21 cellular contexts compared by ENCODE assay signal in genomic region chr12:93106910-93107309, GRCh38.
DNase-seq lines count a peak whose midpoint lies in the region; ATAC-seq and TF ChIP-seq lines count a peak whose summit lies in the region.
"Had no signal": no experiment of that assay in that cellular context is flagged by ENCODE, and none has a peak within 500 bp of the region (broad histone marks: within the 10 kb centered on the region; RNA-seq: fewer than 3 reads in every experiment).

No MANE protein-coding gene starts in this region.

- H3K27me3 Mint-ChIP-seq in activated CD4-positive, alpha-beta T cell treated with anti-CD3 and anti-CD28 coated beads for 36 hours, result no peaks in the 10 kb centered on the region
- no peaks in the 10 kb centered on the region for H3K27me3 Mint-ChIP-seq in activated CD4-positive, alpha-beta T cell treated with anti-CD3 and anti-CD28 coated beads, Interleukin-2, amount 10 ng/mL, durations not matched to agents 24 days and 14 days
- no peaks in the 10 kb centered on the region for H3K27me3 Mint-ChIP-seq in endothelial cell (ENCODE audit: unreplicated experiment)
- H3K27me3 Mint-ChIP-seq: IgD-negative memory B cell, naive B cell had no signal

- POLR2A ChIA-PET in activated CD4-positive, alpha-beta T cell treated with anti-CD3 and anti-CD28 coated beads for 36 hours (lab: Charles Lee), result interaction anchor here (0.5 to 0.7 kb wide), 4 partner anchors 9 to 570 kb away, joined by 3 to 12 read pairs (median 4); partner anchors contain the start of genes CRADD and EEA1

- in situ Hi-C loops in GM13977 (cut with MboI; ENCODE audit: low pct_unique_long_range_greater_than_20kb, low sequenced_read_pairs, unreplicated experiment), result no loop called here

- intact Hi-C loops in activated CD4-positive, alpha-beta T cell treated with anti-CD3 and anti-CD28 coated beads for 36 hours (cut with DNase I, micrococcal nuclease), result loop anchor here (2.0 to 5.0 kb wide), 3 partner anchors 180 to 315 kb away; partner anchors contain the start of gene EEA1 (in 1 of the 2)
- intact Hi-C loops in activated CD4-positive, alpha-beta T cell treated with anti-CD3 and anti-CD28 coated beads, Interleukin-2, amount 10 ng/mL, durations not matched to agents 24 days and 14 days (cut with micrococcal nuclease), result no loop called here

- DNase-seq in activated CD4-positive, alpha-beta T cell treated with anti-CD3 and anti-CD28 coated beads for 36 hours, result peak; percentile 42
- DNase-seq in activated CD4-positive, alpha-beta T cell treated with anti-CD3 and anti-CD28 coated beads, Interleukin-2, amount 10 ng/mL, durations not matched to agents 24 days and 14 days, result no peak
- DNase-seq in stimulated activated CD4-positive, alpha-beta T cell treated with anti-CD3 and anti-CD28 coated beads, Interleukin-4, amount 100 ng/mL, for 24 hours, result peak; percentile 10
- no peak for DNase-seq in stimulated activated CD4-positive, alpha-beta T cell treated with anti-CD3 and anti-CD28 coated beads, Interleukin-2, amount 100 ng/mL, for 24 hours
- DNase-seq in endothelial cell (ENCODE audit: low spot score) (no peak), NCI-H128 (lab: John Stamatoyannopoulos, UW; ENCODE audit: unreplicated experiment) (no peak), LoVo (ENCODE audit: low spot score) (no peak), GM13977 (ENCODE audit: low spot score) (no peak)
- DNase-seq: activated CD4-positive, alpha-beta T cell treated with anti-CD3 and anti-CD28 coated beads, Interleukin-2, amount 10 ng/mL, durations not matched to agents 7 days and 5 days; activated effector memory CD4-positive, alpha-beta T cell treated with anti-CD3 and anti-CD28 coated beads, Interleukin-2, amount 50 U/mL, for 16 hours; brain microvascular endothelial cell; CD4-positive, CD25-positive, alpha-beta regulatory T cell; H7; left ventricle myocardium superior; naive B cell; NCI-H1048; NCI-H1694 treated with DMSO at 0.1 percent for 48 hours; NCI-H510A; PC-3 had no signal

- TF ChIP-seq CTCF in endothelial cell (IDR thresholded peaks at IDR 0.05; ENCODE audit: unreplicated experiment) (no peak), GM13977 (IDR thresholded peaks at IDR 0.05; ENCODE audit: extremely low read depth, insufficient read depth, missing control alignments) (no peak)

- H3K4me3 Mint-ChIP-seq in activated CD4-positive, alpha-beta T cell treated with anti-CD3 and anti-CD28 coated beads for 36 hours, result no peak overlapping the region
- H3K4me3 Mint-ChIP-seq in activated CD4-positive, alpha-beta T cell treated with anti-CD3 and anti-CD28 coated beads, Interleukin-2, amount 10 ng/mL, durations not matched to agents 24 days and 14 days, result no peak overlapping the region
- H3K4me3 Mint-ChIP-seq in endothelial cell (ENCODE audit: unreplicated experiment), result no peak overlapping the region
- H3K4me3 Mint-ChIP-seq: activated CD4-positive, alpha-beta T cell treated with anti-CD3 and anti-CD28 coated beads, Interleukin-2, amount 10 ng/mL, durations not matched to agents 7 days and 5 days; CD4-positive, CD25-positive, alpha-beta regulatory T cell; IgD-negative memory B cell; naive B cell; T-helper 2 cell treated with Interferon-gamma antibody and Interleukin-4, amounts not matched to agents 5 μg/mL and 100 μg/mL, for 36 hours had no signal

- H3K36me3 Mint-ChIP-seq in activated CD4-positive, alpha-beta T cell treated with anti-CD3 and anti-CD28 coated beads for 36 hours (ENCODE audit: low read depth), result no peaks in the 10 kb centered on the region
- no peaks in the 10 kb centered on the region for H3K36me3 Mint-ChIP-seq in activated CD4-positive, alpha-beta T cell treated with anti-CD3 and anti-CD28 coated beads, Interleukin-2, amount 10 ng/mL, durations not matched to agents 24 days and 14 days (ENCODE audit: low read depth)
- H3K36me3 Mint-ChIP-seq in endothelial cell (ENCODE audit: low read depth, unreplicated experiment), result no peaks in the 10 kb centered on the region
- H3K36me3 Mint-ChIP-seq: CD4-positive, CD25-positive, alpha-beta regulatory T cell; IgD-negative memory B cell; naive B cell had no signal

- peaks cover 26% of the 10 kb centered on the region for H3K4me1 Mint-ChIP-seq in activated CD4-positive, alpha-beta T cell treated with anti-CD3 and anti-CD28 coated beads for 36 hours
- H3K4me1 Mint-ChIP-seq in activated CD4-positive, alpha-beta T cell treated with anti-CD3 and anti-CD28 coated beads, Interleukin-2, amount 10 ng/mL, durations not matched to agents 24 days and 14 days, result peaks cover 3% of the 10 kb centered on the region
- peaks cover 42% of the 10 kb centered on the region for H3K4me1 Mint-ChIP-seq in endothelial cell (ENCODE audit: unreplicated experiment)
- H3K4me1 Mint-ChIP-seq: activated CD4-positive, alpha-beta T cell treated with anti-CD3 and anti-CD28 coated beads, Interleukin-2, amount 10 ng/mL, durations not matched to agents 7 days and 5 days; CD4-positive, CD25-positive, alpha-beta regulatory T cell had no signal

- CTCF ChIA-PET in activated CD4-positive, alpha-beta T cell treated with anti-CD3 and anti-CD28 coated beads for 36 hours (lab: Charles Lee), result interaction anchor here (0.7 to 6.7 kb wide), 5 partner anchors 9 to 313 kb away, joined by 3 to 48 read pairs (median 4); no protein-coding TSS in a partner anchor

- peak; percentile 37 for ATAC-seq in activated CD4-positive, alpha-beta T cell treated with anti-CD3 and anti-CD28 coated beads for 36 hours
- ATAC-seq: left ventricle myocardium superior, PC-3 had no signal

- H3K9me3 Mint-ChIP-seq in activated CD4-positive, alpha-beta T cell treated with anti-CD3 and anti-CD28 coated beads for 36 hours (ENCODE audit: low read depth), result no peaks in the 10 kb centered on the region
- peaks cover 3% of the 10 kb centered on the region for H3K9me3 Mint-ChIP-seq in activated CD4-positive, alpha-beta T cell treated with anti-CD3 and anti-CD28 coated beads, Interleukin-2, amount 10 ng/mL, durations not matched to agents 24 days and 14 days
- H3K9me3 Mint-ChIP-seq in endothelial cell (ENCODE audit: unreplicated experiment), result no peaks in the 10 kb centered on the region
- H3K9me3 Mint-ChIP-seq: activated CD4-positive, alpha-beta T cell treated with anti-CD3 and anti-CD28 coated beads, Interleukin-2, amount 10 ng/mL, durations not matched to agents 7 days and 5 days; IgD-negative memory B cell; naive B cell; T-helper 2 cell treated with Interferon-gamma antibody and Interleukin-4, amounts not matched to agents 5 μg/mL and 100 μg/mL, for 36 hours had no signal

- H3K27ac Mint-ChIP-seq in activated CD4-positive, alpha-beta T cell treated with anti-CD3 and anti-CD28 coated beads for 36 hours, result peak overlapping the region; percentile 44
- H3K27ac Mint-ChIP-seq in activated CD4-positive, alpha-beta T cell treated with anti-CD3 and anti-CD28 coated beads, Interleukin-2, amount 10 ng/mL, durations not matched to agents 24 days and 14 days, result no peak overlapping the region
- peak overlapping the region; percentile 36 for H3K27ac Mint-ChIP-seq in endothelial cell (ENCODE audit: unreplicated experiment)
- H3K27ac Mint-ChIP-seq: activated CD4-positive, alpha-beta T cell treated with anti-CD3 and anti-CD28 coated beads, Interleukin-2, amount 10 ng/mL, durations not matched to agents 7 days and 5 days; CD4-positive, CD25-positive, alpha-beta regulatory T cell; IgD-negative memory B cell; naive B cell; T-helper 2 cell treated with Interferon-gamma antibody and Interleukin-4, amounts not matched to agents 5 μg/mL and 100 μg/mL, for 36 hours had no signal

Comparison
In these comparisons a context has a peak if more than half of its experiments do, and no peak if none do; other contexts are left out.
1. DNase-seq: peak in activated CD4-positive, alpha-beta T cell treated with anti-CD3 and anti-CD28 coated beads for 36 hours (single experiment) and stimulated activated CD4-positive, alpha-beta T cell treated with anti-CD3 and anti-CD28 coated beads, Interleukin-4, amount 100 ng/mL, for 24 hours (single experiment); none in activated CD4-positive, alpha-beta T cell treated with anti-CD3 and anti-CD28 coated beads, Interleukin-2, amount 10 ng/mL, durations not matched to agents 24 days and 14 days (single experiment), stimulated activated CD4-positive, alpha-beta T cell treated with anti-CD3 and anti-CD28 coated beads, Interleukin-2, amount 100 ng/mL, for 24 hours (0 of 2), endothelial cell (single experiment), NCI-H128 (single experiment), LoVo (single experiment) and GM13977 (single experiment).